ENCODE assay signal across 15 cellular contexts in genomic region chr2:46964835-46965560, GRCh38. TPM values are rescaled to one million over a fixed set of nuclear protein-coding genes. Genes with fewer than 3 reads are reported as not detected.
DNase-seq lines count a peak whose midpoint lies in the region; ATAC-seq and TF ChIP-seq lines count a peak whose summit lies in the region.
"Had no signal": no experiment of that assay in that cellular context is flagged by ENCODE, and none has a peak within 500 bp of the region (broad histone marks: within the 10 kb centered on the region; RNA-seq: fewer than 3 reads in every experiment).

No MANE protein-coding gene starts in this region.

- H3K18ac ChIP-seq in H9 (ENCODE audit: insufficient read length, low read depth, low read length), result peak overlapping the region; percentile 18

- H3K4me1 Mint-ChIP-seq in H9, result peaks cover 12 to 14% of the 10 kb centered on the region in 2 experiments
- H3K4me1 Mint-ChIP-seq: neural progenitor cell had no signal

- H4K20me1 ChIP-seq in H9 (ENCODE audit: control insufficient read depth, insufficient read depth, insufficient read length) (no peaks in the 10 kb centered on the region), MM.1S (ENCODE audit: insufficient read depth, low read length) (no peaks in the 10 kb centered on the region)

- H3K23ac ChIP-seq in H9 (ENCODE audit: insufficient read length, low read depth, low read length), result no peak overlapping the region

- no peak overlapping the region for H2BK12ac ChIP-seq in H9 (ENCODE audit: insufficient read length, low read depth, low read length)

- peaks cover 0 to 17% of the 10 kb centered on the region in 2 donors for H3K36me3 ChIP-seq in ascending aorta
- peaks cover 0 to 5% of the 10 kb centered on the region in 2 donors for H3K36me3 ChIP-seq in thyroid gland
- peaks cover 2% of the 10 kb centered on the region; the same call in 1 of the 2 replicates for H3K36me3 ChIP-seq in MM.1S (replicated peaks; ENCODE audit: insufficient read depth, low read length)
- H3K36me3 ChIP-seq: neural progenitor cell had no signal

- no peaks in the 10 kb centered on the region for H3K23me2 ChIP-seq in H9 (ENCODE audit: insufficient read length, low read depth, low read length, poor library complexity, severe bottlenecking)

- H3K27ac ChIP-seq in H9 (ENCODE audit: insufficient read length, low read depth, low read length), result no peak overlapping the region
- H3K27ac ChIP-seq in ascending aorta, result peak overlapping the region; percentile 60 to 90
- H3K27ac ChIP-seq in thyroid gland, result peak overlapping the region; percentile 80 to 99 (median 97)
- no peak overlapping the region for H3K27ac ChIP-seq in MM.1S (ENCODE audit: low read length)
- H3K27ac ChIP-seq: neural progenitor cell had no signal

- in situ Hi-C loops in G401 (cut with HindIII; ENCODE audit: low sequenced_read_pairs), result no loop called here

- no peak overlapping the region for H2BK5ac ChIP-seq in H9 (ENCODE audit: insufficient read length, low read length)

- H3K9me3 ChIP-seq in H9 (ENCODE audit: control insufficient read depth, low read depth, low read length), result no peaks in the 10 kb centered on the region
- no peaks in the 10 kb centered on the region for H3K9me3 ChIP-seq in ascending aorta
- no peaks in the 10 kb centered on the region for H3K9me3 ChIP-seq in thyroid gland
- no peaks in the 10 kb centered on the region for H3K9me3 ChIP-seq in MM.1S (replicated peaks; ENCODE audit: insufficient read depth, low read length)

- H2AK5ac ChIP-seq in H9 (ENCODE audit: insufficient read length, low read length), result no peak overlapping the region

- WGBS in H9 (ENCODE audit: extremely low coverage, insufficient read length, low lambda C conversion rate), result no CpG with 5 or more reads among the region's 12 CpGs
- 24 to 27% methylated on average over 12 of the region's 12 CpGs for WGBS in thyroid gland, 2 donors

- intact Hi-C loops in ascending aorta (cut with DNase I), result loop anchor here (2.0 kb wide), 1 partner anchor 22 kb away; no protein-coding TSS in a partner anchor
- intact Hi-C loops in thyroid gland (cut with DNase I), result no loop called here

- H3K4me3 ChIP-seq in ascending aorta (no peak overlapping the region), thyroid gland (replicated peaks in 1 of 3) (no peak overlapping the region), MM.1S (ENCODE audit: low read length) (no peak overlapping the region)
- H3K4me3 ChIP-seq: neural progenitor cell had no signal

- H3K27ac Mint-ChIP-seq in H9, result peak overlapping the region in 2 of 3 experiments; percentile 39 to 92; a peak in 3 of 7 replicates

- DNase-seq in H9 (no peak), ascending aorta (ENCODE audit: low spot score in 2 of 2) (no peak), iris pigment epithelial cell (ENCODE audit: low read depth) (peak; percentile 41), thyroid gland (peak; percentile 92 to 94), MM.1S (no peak), G401 (ENCODE audit: low spot score) (no peak)
- DNase-seq: activated CD4-positive, alpha-beta T cell treated with anti-CD3 and anti-CD28 coated beads, Interleukin-2, amount 10 ng/mL, durations not matched to agents 7 days and 5 days; activated naive CD8-positive, alpha-beta T cell treated with anti-CD3 and anti-CD28 coated beads, Interleukin-2, amount 10 ng/mL, durations not matched to agents 7 days and 5 days; H7; kidney; NCI-H524 treated with DMSO at 0.1 percent for 48 hours; stimulated activated CD4-positive, alpha-beta T cell treated with anti-CD3 and anti-CD28 coated beads, Interleukin-2, amount 100 ng/mL, for 24 hours had no signal

- H2BK15ac ChIP-seq in H9 (ENCODE audit: low read depth, low read length), result no peak overlapping the region

- H3K4me2 ChIP-seq in H9 (ENCODE audit: insufficient read depth, insufficient read length, low read length) (no peak overlapping the region), MM.1S (ENCODE audit: low read depth, low read length) (no peak overlapping the region)
- H3K4me2 ChIP-seq: neural progenitor cell had no signal

- H3T11ph ChIP-seq in H9 (ENCODE audit: low read length), result no peak overlapping the region

- no peak overlapping the region for H2BK20ac ChIP-seq in H9 (ENCODE audit: low read depth, low read length, poor library complexity, severe bottlenecking)

- H3K4me1 ChIP-seq in H9 (ENCODE audit: insufficient read depth, low read length) (no peaks in the 10 kb centered on the region), ascending aorta (peaks cover 21 to 51% of the 10 kb centered on the region in 2 donors), thyroid gland (peaks cover 69 to 80% of the 10 kb centered on the region in 2 donors), MM.1S (ENCODE audit: low read length) (peaks cover 25% of the 10 kb centered on the region)
- H3K4me1 ChIP-seq: neural progenitor cell had no signal

- no peaks in the 10 kb centered on the region for H3K9me3 Mint-ChIP-seq in H9
- H3K9me3 Mint-ChIP-seq: activated CD4-positive, alpha-beta T cell treated with anti-CD3 and anti-CD28 coated beads, Interleukin-2, amount 10 ng/mL, durations not matched to agents 7 days and 5 days; activated naive CD8-positive, alpha-beta T cell treated with anti-CD3 and anti-CD28 coated beads, Interleukin-2, amount 10 ng/mL, durations not matched to agents 7 days and 5 days; neural progenitor cell had no signal

- H3K9me2 ChIP-seq in MM.1S (replicated peaks; ENCODE audit: insufficient read depth, low read length), result no peaks in the 10 kb centered on the region

- no peak overlapping the region for H3K14ac ChIP-seq in H9 (ENCODE audit: insufficient read depth, low read length)

- no peak overlapping the region for H3K4me3 Mint-ChIP-seq in H9
- H3K4me3 Mint-ChIP-seq: activated CD4-positive, alpha-beta T cell treated with anti-CD3 and anti-CD28 coated beads, Interleukin-2, amount 10 ng/mL, durations not matched to agents 7 days and 5 days; activated naive CD8-positive, alpha-beta T cell treated with anti-CD3 and anti-CD28 coated beads, Interleukin-2, amount 10 ng/mL, durations not matched to agents 7 days and 5 days; neural progenitor cell had no signal

- H3K9ac ChIP-seq in H9 (ENCODE audit: extremely low read depth, insufficient read length, low read length) (no peak overlapping the region), MM.1S (ENCODE audit: low read length) (no peak overlapping the region)
- H3K9ac ChIP-seq: neural progenitor cell had no signal

- no peak overlapping the region for H3K56ac ChIP-seq in H9 (ENCODE audit: insufficient read length, low read depth, low read length)

- no peak overlapping the region for H3K4ac ChIP-seq in H9 (ENCODE audit: low read depth, low read length)

- ATAC-seq in GM19395 (IDR thresholded peaks at IDR 0.05; ENCODE audit: unreplicated experiment), result no peak
- ATAC-seq in HG03432 (IDR thresholded peaks at IDR 0.05; ENCODE audit: unreplicated experiment), result no peak

- no peaks in the 10 kb centered on the region for H3K27me3 Mint-ChIP-seq in H9 (ENCODE audit: low read depth)
- H3K27me3 Mint-ChIP-seq: activated CD4-positive, alpha-beta T cell treated with anti-CD3 and anti-CD28 coated beads, Interleukin-2, amount 10 ng/mL, durations not matched to agents 7 days and 5 days; activated naive CD8-positive, alpha-beta T cell treated with anti-CD3 and anti-CD28 coated beads, Interleukin-2, amount 10 ng/mL, durations not matched to agents 7 days and 5 days had no signal

- H3K79me2 ChIP-seq in H9 (ENCODE audit: insufficient read depth, low read length) (no peaks in the 10 kb centered on the region), MM.1S (ENCODE audit: low read length) (peaks cover 93% of the 10 kb centered on the region)

- peak in 1 of 2 donors; percentile 60 for TF ChIP-seq POLR2A in thyroid gland (IDR thresholded peaks at IDR 0.05)

- H3K36me3 Mint-ChIP-seq in H9 (ENCODE audit: insufficient read depth in 1 of 3, low read depth in 3 of 3), result peaks cover 0 to 6% (median 0%) of the 10 kb centered on the region in 3 experiments; a peak in 2 of 7 replicates

- TF ChIP-seq CTCF in H9 (conservative IDR thresholded peaks at IDR 0.05), result no peak
- no peak for TF ChIP-seq CTCF in ascending aorta (IDR thresholded peaks at IDR 0.05)
- no peak for TF ChIP-seq CTCF in thyroid gland (IDR thresholded peaks at IDR 0.05)
- no peak for TF ChIP-seq CTCF in MM.1S (IDR thresholded peaks at IDR 0.05; ENCODE audit: low read length)

- H3K27me3 ChIP-seq in H9 (ENCODE audit: insufficient read depth, low read length) (no peaks in the 10 kb centered on the region), ascending aorta (no peaks in the 10 kb centered on the region), thyroid gland (no peaks in the 10 kb centered on the region), MM.1S (replicated peaks; ENCODE audit: insufficient read depth, low read length) (no peaks in the 10 kb centered on the region)
- H3K27me3 ChIP-seq: neural progenitor cell had no signal

- H4K8ac ChIP-seq in H9 (replicated peaks; ENCODE audit: insufficient read length, low read depth, low read length), result no peak overlapping the region

- H2BK120ac ChIP-seq in H9 (ENCODE audit: low read depth, low read length, poor library complexity, severe bottlenecking), result no peak overlapping the region

- H4K91ac ChIP-seq in H9 (ENCODE audit: insufficient read length, low read depth, low read length), result no peak overlapping the region

- no peaks in the 10 kb centered on the region for H3K79me1 ChIP-seq in H9 (ENCODE audit: insufficient read depth, low read depth, low read length, poor library complexity, severe bottlenecking)

- no peak overlapping the region for H2AFZ ChIP-seq in H9 (ENCODE audit: low read length)
- H2AFZ ChIP-seq in MM.1S (ENCODE audit: low read length), result no peak overlapping the region
- H2AFZ ChIP-seq: neural progenitor cell had no signal

- peaks cover 19% of the 10 kb centered on the region for H3F3A ChIP-seq in MM.1S (ENCODE audit: insufficient read depth, low read length)

- no peak overlapping the region for H4K5ac ChIP-seq in H9 (ENCODE audit: insufficient read length, low read depth, low read length)

RNA-seq across cellular contexts. Expression of gene TTC7A, which starts 24.0 kb away (rescaled TPM):
- total RNA-seq in H9 (2021) (9.6 and 10.5 TPM in 2 replicates), ascending aorta (181 TPM), thyroid gland (10 to 100 TPM; 27.5 to 46.8 (median 39.5) TPM)
- 20.4 and 25.4 TPM in 2 replicates for total RNA-seq in G401 (2014; rRNA removed; shearing (Covaris generic))

RNA-seq across cellular contexts. Expression of gene MCFD2, which starts 49.4 kb away (rescaled TPM):
- total RNA-seq in H9 (2021), result 64.6 and 64.7 TPM in 2 replicates
- 171 TPM for total RNA-seq in ascending aorta
- 100 to 1,000 TPM; 131 to 223 (median 169) TPM for total RNA-seq in thyroid gland
- 100 and 127 TPM in 2 replicates for total RNA-seq in G401 (2014; rRNA removed; shearing (Covaris generic))

Comparison
In these comparisons a context has a peak if more than half of its experiments do, and no peak if none do; other contexts are left out.
1. DNase-seq: peak in iris pigment epithelial cell (single experiment) and thyroid gland (2 of 2); none in H9 (single experiment), ascending aorta (0 of 2), MM.1S (single experiment) and G401 (single experiment).
2. H3K27ac ChIP-seq: peak in ascending aorta (2 of 2) and thyroid gland (3 of 3); none in H9 (single experiment) and MM.1S (single experiment).